8 cellular contexts compared by ENCODE assay signal in genomic region chr4:55947912-55948725, GRCh38. TPM values are rescaled to one million over a fixed set of nuclear protein-coding genes. Genes with fewer than 3 reads are reported as not detected.
DNase-seq lines count a peak whose midpoint lies in the region; ATAC-seq, FAIRE-seq and TF ChIP-seq lines count a peak whose summit lies in the region.

No MANE protein-coding gene starts in this region.

- H4K91ac ChIP-seq in H1 (replicated peaks; ENCODE audit: insufficient read length, low read length), result no peak overlapping the region

- H2BK120ac ChIP-seq in H1 (replicated peaks; ENCODE audit: low read depth, low read length), result no peak overlapping the region

- peak overlapping the region; percentile 40 to 86 for H3K4me2 ChIP-seq in H1 (ENCODE audit: insufficient read depth in 1 of 2, low read depth in 2 of 2, low read length in 2 of 2)

- H3K4me1 ChIP-seq in HUES48 (ENCODE audit: control insufficient read depth, insufficient read depth, low read length), result peaks cover 19% of the 10 kb centered on the region
- H3K4me1 ChIP-seq in H1 (replicated peaks in 1 of 4; ENCODE audit: control insufficient read depth in 3 of 4, insufficient read depth in 4 of 4, low read length in 3 of 4), result peaks cover 0 to 2% (median under 1%) of the 10 kb centered on the region in 4 experiments; a peak in 4 of 7 replicates
- peaks cover 10% of the 10 kb centered on the region for H3K4me1 ChIP-seq in thymus (ENCODE audit: control insufficient read depth, insufficient read depth, low read length)

- DNase-seq in AG04449 (ENCODE audit: low read depth, low spot score) (peak; percentile 90), activated B cell treated with CpG ODN at 0.5 μM for 24 hours (no peak), H1 (ENCODE audit: low read depth in 1 of 2, low spot score in 2 of 2) (no peak), myocyte (ENCODE audit: low read depth) (peak; percentile 45), 8988T (no peak)

- H2AK5ac ChIP-seq in H1 (ENCODE audit: low read depth, low read length), result no peak overlapping the region

- H3K9ac ChIP-seq in HUES48 (ENCODE audit: low read depth, low read length) (peak overlapping the region; percentile 93), H1 (replicated peaks in 1 of 4; ENCODE audit: extremely low read depth in 1 of 4, low read depth in 3 of 4, low read length in 3 of 4) (peak overlapping the region in 2 of 4 experiments; percentile 6 to 10; a peak in 2 of 7 replicates)

- H3K4me1 Mint-ChIP-seq in activated B cell treated with CpG ODN at 0.5 μM for 24 hours, result peaks cover 58% of the 10 kb centered on the region

- H3K4me3 ChIP-seq in AG04449 (ENCODE audit: low read depth, low read length) (peak overlapping the region; percentile 82), HUES48 (ENCODE audit: low read depth, low read length) (peak overlapping the region; percentile 90), H1 (ENCODE audit: extremely low read depth in 1 of 4, insufficient read depth in 2 of 4, low read depth in 3 of 4, low read length in 4 of 4) (peak overlapping the region; percentile 30 to 83 (median 81)), thymus (ENCODE audit: low read length) (peak overlapping the region; percentile 91)

- H2BK12ac ChIP-seq in H1 (ENCODE audit: low read depth, low read length), result no peak overlapping the region

- H3K23ac ChIP-seq in H1 (ENCODE audit: insufficient read length), result no peak overlapping the region

- TF ChIP-seq RAD21 in H1 (IDR thresholded peaks at IDR 0.05 in 1 of 2, conservative IDR thresholded peaks at IDR 0.05 in 1 of 2; ENCODE audit: low read depth in 2 of 2, low read length in 2 of 2), result no peak

- H3K4ac ChIP-seq in H1 (replicated peaks; ENCODE audit: insufficient read length, low read depth, low read length), result no peak overlapping the region

- no peak for TF ChIP-seq EP300 in H1 (IDR thresholded peaks at IDR 0.05; ENCODE audit: borderline replicate concordance in 1 of 2, low read depth in 2 of 2, low read length in 2 of 2)

- no peaks in the 10 kb centered on the region for H4K20me1 ChIP-seq in H1 (replicated peaks in 1 of 2; ENCODE audit: control insufficient read depth in 1 of 2, insufficient read depth in 2 of 2, low read length in 2 of 2)

- 20% methylated on average over 19 of the region's 19 CpGs; no CpG with 5 or more reads in 1 of the 2 experiments for WGBS in H1 (ENCODE audit: extremely low coverage in 1 of 2, insufficient coverage in 1 of 2, insufficient read length in 1 of 2, insufficient replicate concordance in 2 of 2, low coverage in 1 of 2, low lambda C conversion rate in 2 of 2, missing lambda C conversion rate in 1 of 2), 2 experiments
- under 1% methylated on average over 19 of the region's 19 CpGs for WGBS in thymus

- no peak overlapping the region for H3K56ac ChIP-seq in H1 (replicated peaks; ENCODE audit: insufficient read length, low read depth, low read length)

- H3K27me3 ChIP-seq in HUES48 (ENCODE audit: control insufficient read depth, insufficient read depth, low read length), result no peaks in the 10 kb centered on the region
- no peaks in the 10 kb centered on the region for H3K27me3 ChIP-seq in H1 (replicated peaks in 1 of 4; ENCODE audit: control insufficient read depth in 3 of 4, extremely low read depth in 1 of 4, insufficient read depth in 3 of 4, low read length in 3 of 4)
- H3K27me3 ChIP-seq in thymus (ENCODE audit: control insufficient read depth, insufficient read depth), result no peaks in the 10 kb centered on the region

- no peak overlapping the region for H4K8ac ChIP-seq in H1 (ENCODE audit: extremely low read depth, insufficient read depth, low read length)

- peak overlapping the region; percentile 96; the same call in 1 of the 2 replicates for H2BK5ac ChIP-seq in H1 (ENCODE audit: low read depth, low read length)

- no peak overlapping the region for H4K5ac ChIP-seq in H1 (ENCODE audit: insufficient read length, low read depth, low read length)

- H3K9me3 ChIP-seq in HUES48 (ENCODE audit: control insufficient read depth, insufficient read depth, low read length) (no peaks in the 10 kb centered on the region), H1 (ENCODE audit: insufficient read depth in 2 of 2, low read depth in 1 of 2, low read length in 1 of 2) (no peaks in the 10 kb centered on the region), thymus (ENCODE audit: control insufficient read depth) (no peaks in the 10 kb centered on the region)

- H3K79me2 ChIP-seq in H1 (ENCODE audit: control insufficient read depth in 1 of 2, insufficient read depth in 2 of 2, low read length in 2 of 2), result peaks cover 0 to 20% of the 10 kb centered on the region in 2 experiments; a peak in 2 of 4 replicates

- H3K23me2 ChIP-seq in H1 (ENCODE audit: low read depth, low read length), result peaks cover 2% of the 10 kb centered on the region; the same call in 1 of the 2 replicates

- FAIRE-seq in H1 (lab: Jason Lieb, UNC), result no peak

- H3K14ac ChIP-seq in H1 (ENCODE audit: insufficient read length), result no peak overlapping the region

- H2BK15ac ChIP-seq in H1 (ENCODE audit: low read length), result peak overlapping the region; percentile 83; the same call in 1 of the 2 replicates

- TF ChIP-seq POLR2A in H1 (IDR thresholded peaks at IDR 0.05; ENCODE audit: control extremely low read depth in 1 of 2, low read depth in 2 of 2, low read length in 2 of 2), result no peak

- peaks cover 5% of the 10 kb centered on the region for H3K9me3 Mint-ChIP-seq in activated B cell treated with CpG ODN at 0.5 μM for 24 hours

- H3K36me3 ChIP-seq in HUES48 (ENCODE audit: control insufficient read depth, insufficient read depth, low read length) (peaks cover 12% of the 10 kb centered on the region), H1 (ENCODE audit: control insufficient read depth in 2 of 4, insufficient read depth in 4 of 4, low read length in 3 of 4) (no peaks in the 10 kb centered on the region; a peak in 2 of 8 replicates), thymus (ENCODE audit: control insufficient read depth, insufficient read depth) (no peaks in the 10 kb centered on the region)

- CTCF ChIA-PET in AG04449 (lab: Yijun Ruan, JAX), result interaction anchor here (0.9 to 3.2 kb wide), 29 partner anchors 8 to 893 kb away, joined by 3 to 49 read pairs (median 5); partner anchors contain the start of gene AASDH
- CTCF ChIA-PET in activated B cell treated with CpG ODN at 0.5 μM for 24 hours (lab: Charles Lee), result interaction anchor here (0.5 to 3.1 kb wide), 18 partner anchors 9 to 1030 kb away, joined by 3 to 24 read pairs (median 5); partner anchors contain the start of genes AASDH, PAICS, POLR2B and PPAT
- CTCF ChIA-PET in H1 (lab: Charles Lee; ENCODE audit: partially characterized antibody), result interaction anchor here (0.7 to 1.8 kb wide), 14 partner anchors 8 to 342 kb away, joined by 3 to 18 read pairs (median 4); no protein-coding TSS in a partner anchor

- POLR2A ChIA-PET in AG04449 (lab: Yijun Ruan, JAX), result interaction anchor here (0.5 to 2.2 kb wide), 3 partner anchors 10 to 1154 kb away, joined by 3 to 9 read pairs (median 5); no protein-coding TSS in a partner anchor
- POLR2A ChIA-PET in activated B cell treated with CpG ODN at 0.5 μM for 24 hours (lab: Charles Lee), result interaction anchor here (0.7 to 3.2 kb wide), 24 partner anchors 9 to 1030 kb away, joined by 3 to 31 read pairs (median 6); partner anchors contain the start of genes AASDH, EXOC1, NOA1 and PAICS
- POLR2A ChIA-PET in H1 (lab: Charles Lee; ENCODE audit: partially characterized antibody), result interaction anchor here (0.9 to 2.0 kb wide), 11 partner anchors 8 to 457 kb away, joined by 3 to 7 read pairs (median 3); no protein-coding TSS in a partner anchor

- TF ChIP-seq CTCF in AG04449 (IDR thresholded peaks at IDR 0.05; ENCODE audit: insufficient read depth, low read length, missing control alignments) (no peak), activated B cell treated with CpG ODN at 0.5 μM for 24 hours (IDR thresholded peaks at IDR 0.05) (no peak), H1 (IDR thresholded peaks at IDR 0.05; ENCODE audit: control extremely low read depth in 1 of 3, insufficient read depth in 1 of 3, low read depth in 1 of 3, low read length in 3 of 3) (no peak)

- no peaks in the 10 kb centered on the region for H3K27me3 Mint-ChIP-seq in activated B cell treated with CpG ODN at 0.5 μM for 24 hours

- H3K27ac Mint-ChIP-seq in activated B cell treated with CpG ODN at 0.5 μM for 24 hours, result peak overlapping the region; percentile 99

- H3K27ac ChIP-seq in HUES48 (ENCODE audit: low read depth, low read length), result peak overlapping the region; percentile 99
- no peak overlapping the region for H3K27ac ChIP-seq in H1 (ENCODE audit: low read depth, low read length)
- H3K27ac ChIP-seq in thymus (ENCODE audit: low read depth), result peak overlapping the region; percentile 88

- peak overlapping the region; percentile 94 for H3K4me3 Mint-ChIP-seq in activated B cell treated with CpG ODN at 0.5 μM for 24 hours

- H2AFZ ChIP-seq in H1 (ENCODE audit: low read length), result peak overlapping the region; percentile 60; the same call in 1 of the 2 replicates

- no peaks in the 10 kb centered on the region for H3K79me1 ChIP-seq in H1 (ENCODE audit: low read depth, low read length)

- no peak overlapping the region for H3K18ac ChIP-seq in H1 (ENCODE audit: extremely low read depth, low read length)

- ATAC-seq in GM18873 (IDR thresholded peaks at IDR 0.05; ENCODE audit: low FRiP score, unreplicated experiment) (peak; percentile 24), activated B cell treated with CpG ODN at 0.5 μM for 24 hours (ENCODE audit: low read depth) (peak; percentile 23)

- intact Hi-C loops in activated B cell treated with CpG ODN at 0.5 μM for 24 hours (cut with micrococcal nuclease), result loop anchor here (1.0 to 5.0 kb wide), 19 partner anchors 31 to 1886 kb away; partner anchors contain the start of genes AASDH, CHIC2, CLOCK and EXOC1

- peaks cover 39% of the 10 kb centered on the region for H3K36me3 Mint-ChIP-seq in activated B cell treated with CpG ODN at 0.5 μM for 24 hours (ENCODE audit: low read depth)

- no peak overlapping the region for H2BK20ac ChIP-seq in H1 (ENCODE audit: low read length)

TF ChIP-seq in H1, 55 proteins besides CTCF, POLR2A, EP300 and RAD21:
- TF ChIP-seq JUND (IDR thresholded peaks at IDR 0.05; ENCODE audit: low read length), result no peak
- 0 out of 2 replicates have a peak, but pooled peaks have one; percentile 22 for TF ChIP-seq RXRA (IDR thresholded peaks at IDR 0.05; ENCODE audit: insufficient read depth, low read depth, low read length)
- peak; percentile 21 for TF ChIP-seq EZH2 (IDR thresholded peaks at IDR 0.05; ENCODE audit: low read depth, low read length, severe bottlenecking)

RNA-seq across cellular contexts. Expression of gene CEP135, which starts 0.6 kb away (rescaled TPM):
- 24.7 and 30.2 TPM in 2 replicates for total RNA-seq in activated B cell treated with CpG ODN at 0.5 μM for 24 hours
- total RNA-seq in H1 (2021; fragmentation: NEBNext Ultra II Directional; extraction: Animal tissue kit (Norgen Biotek cat#: 25700)), result 12.4 and 14.5 TPM in 2 replicates
- 2.0 and 2.7 TPM in 2 replicates for polyA plus RNA-seq in H1 (2011; rRNA removed)
- 5.8 TPM for polyA plus RNA-seq in H1 (2011; cell fraction: cytosol; rRNA removed)
- 3.5 TPM for polyA plus RNA-seq in H1 (2011; cell fraction: nucleus; rRNA removed)
- 3.5 to 8.2 TPM (median 4.8 TPM) in 4 replicates for polyA plus RNA-seq in H1 (2012, experiment 1 of 2)
- polyA plus RNA-seq in H1 (2012, experiment 2 of 2), result 0.51 TPM
- 7.9 TPM for polyA plus RNA-seq in H1 (2013, experiment 1 of 2)
- polyA plus RNA-seq in H1 (2013, experiment 2 of 2), result 7.4 TPM
- 5.8 and 6.5 TPM in 2 replicates for polyA minus RNA-seq in H1 (2011; rRNA and poly(A)+ RNA removed)
- 4.0 TPM for polyA minus RNA-seq in H1 (2011; cell fraction: cytosol; rRNA and poly(A)+ RNA removed)
- polyA minus RNA-seq in H1 (2011; cell fraction: nucleus; rRNA and poly(A)+ RNA removed), result 22.2 TPM
- 3.7 and 4.8 TPM in 2 replicates for total RNA-seq in myocyte
- 1.1 TPM for polyA plus RNA-seq in myocyte (2012)
- polyA plus RNA-seq in thymus, result 7.8 TPM

Comparison
In these comparisons a context has a peak if more than half of its experiments do, and no peak if none do; other contexts are left out.
1. DNase-seq: peak in AG04449 (single experiment) and myocyte (single experiment); none in activated B cell treated with CpG ODN at 0.5 μM for 24 hours (single experiment), H1 (0 of 2) and 8988T (single experiment).
2. Peak in every context shown above with its lines, with median percentiles within 50 percentile points of each other: H3K4me3 ChIP-seq.